In genomic region chr1:224696891-224697765, GRCh38 we compare ENCODE assay signal across 13 cellular contexts.
DNase-seq lines count a peak whose midpoint lies in the region; ATAC-seq, FAIRE-seq and TF ChIP-seq lines count a peak whose summit lies in the region.
"Had no signal": no experiment of that assay in that cellular context is flagged by ENCODE, and none has a peak within 500 bp of the region (broad histone marks: within the 10 kb centered on the region; RNA-seq: fewer than 3 reads in every experiment).

No MANE protein-coding gene starts in this region.

- FAIRE-seq in bronchial epithelial cell (lab: Jason Lieb, UNC) = peak; percentile 64

- H3K27me3 ChIP-seq in bronchial epithelial cell (ENCODE audit: control insufficient read depth, insufficient read depth, low read length) = no peaks in the 10 kb centered on the region
- H3K27me3 ChIP-seq: body of pancreas, esophagus squamous epithelium had no signal

- no peak for ATAC-seq in HG03442 (IDR thresholded peaks at IDR 0.05; ENCODE audit: unreplicated experiment)
- ATAC-seq: body of pancreas had no signal

- no peaks in the 10 kb centered on the region for H3K36me3 ChIP-seq in bronchial epithelial cell (ENCODE audit: control insufficient read depth, insufficient read depth, low read length)
- H3K36me3 ChIP-seq: esophagus squamous epithelium had no signal

- TF ChIP-seq CTCF in bronchial epithelial cell (IDR thresholded peaks at IDR 0.05; ENCODE audit: insufficient read depth, low read length, severe bottlenecking) (no peak), GM10266 (IDR thresholded peaks at IDR 0.05; ENCODE audit: control insufficient read depth, insufficient read depth, low read depth, missing control alignments) (no peak)

- peak; percentile 85 for DNase-seq in GM03348 (ENCODE audit: low spot score)
- DNase-seq in NCI-H2107 treated with DMSO at 0.1 percent for 48 hours (lab: John Stamatoyannopoulos, UW; ENCODE audit: unreplicated experiment) = peak; percentile 77
- peak; percentile 50 for DNase-seq in bronchial epithelial cell (ENCODE audit: low read depth)
- peak; percentile 37 for DNase-seq in non-pigmented ciliary epithelial cell (ENCODE audit: low read depth)
- no peak for DNase-seq in T-helper 9 cell
- DNase-seq in NCI-H1694 treated with DMSO at 0.1 percent for 48 hours (lab: John Stamatoyannopoulos, UW) = no peak
- no peak for DNase-seq in GM10266 (ENCODE audit: extremely low spot score)
- DNase-seq: body of pancreas, DMS 273 treated with DMSO at 0.1 percent for 48 hours, esophagus squamous epithelium, PC-9, posterior cingulate gyrus had no signal

- no peak overlapping the region for H3K4me3 ChIP-seq in bronchial epithelial cell (ENCODE audit: low read depth, low read length)
- H3K4me3 ChIP-seq: body of pancreas, esophagus squamous epithelium, PC-9 had no signal

Comparison
In these comparisons a context has a peak if more than half of its experiments do, and no peak if none do; other contexts are left out.
1. DNase-seq: peak in GM03348 (single experiment), NCI-H2107 treated with DMSO at 0.1 percent for 48 hours (single experiment), bronchial epithelial cell (single experiment) and non-pigmented ciliary epithelial cell (single experiment); none in T-helper 9 cell (single experiment), NCI-H1694 treated with DMSO at 0.1 percent for 48 hours (single experiment) and GM10266 (single experiment).